34 cellular contexts compared by ENCODE assay signal in genomic region chr3:107297597-107297996, GRCh38.
"Had no signal": no experiment of that assay in that cellular context is flagged by ENCODE, and none has a peak within 500 bp of the region (broad histone marks: within the 10 kb centered on the region; RNA-seq: fewer than 3 reads in every experiment).

No MANE protein-coding gene starts in this region.

- H3K4me3 Mint-ChIP-seq: activated CD4-positive, alpha-beta memory T cell treated with anti-CD3 and anti-CD28 coated beads for 36 hours; activated CD4-positive, alpha-beta T cell treated with anti-CD3 and anti-CD28 coated beads for 36 hours; activated CD4-positive, alpha-beta T cell treated with anti-CD3 and anti-CD28 coated beads, Interleukin-2, amount 10 ng/mL, durations not matched to agents 24 days and 14 days; activated CD8-positive, alpha-beta T cell treated with anti-CD3 and anti-CD28 coated beads for 36 hours; activated naive CD4-positive, alpha-beta T cell treated with anti-CD3 and anti-CD28 coated beads for 36 hours; activated naive CD8-positive, alpha-beta T cell treated with anti-CD3 and anti-CD28 coated beads for 36 hours; activated T-cell treated with anti-CD3 and anti-CD28 coated beads, Interleukin-2, amount 50 U/mL, for 4 hours; activated T-cell treated with anti-CD3 and anti-CD28 coated beads, Interleukin-2, amount 50 U/mL, for 72 hours; activated T-helper 1 cell treated with anti-CD3 and anti-CD28 coated beads, Interleukin-12 subunit alpha, Interleukin-12 subunit beta, Interleukin-2, Interleukin-4 antibody, amounts not matched to agents 30 ng/mL and 10 ng/mL and 1 ng/mL, durations not matched to agents 14 hours and 24 hours and 36 hours; activated T-helper 17 cell treated with anti-CD3 and anti-CD28 coated beads, Interleukin-2, amount 50 U/mL, for 72 hours; T-cell; T-helper 17 cell; WTC11 had no signal

- H3K27ac ChIP-seq: adrenal gland, body of pancreas, brain microvascular endothelial cell, breast epithelium, VCaP had no signal

- H3K4me3 ChIP-seq: adrenal gland, body of pancreas, breast epithelium had no signal

- H3K4me1 Mint-ChIP-seq: activated CD4-positive, alpha-beta T cell treated with anti-CD3 and anti-CD28 coated beads for 36 hours; activated CD4-positive, alpha-beta T cell treated with anti-CD3 and anti-CD28 coated beads, Interleukin-2, amount 10 ng/mL, durations not matched to agents 24 days and 14 days; activated naive CD8-positive, alpha-beta T cell treated with anti-CD3 and anti-CD28 coated beads for 36 hours; activated T-helper 17 cell treated with anti-CD3 and anti-CD28 coated beads, Interleukin-2, amount 50 U/mL, for 72 hours; T-cell; T-helper 17 cell had no signal

- H3K4me1 ChIP-seq: adrenal gland, body of pancreas, breast epithelium had no signal

- H3K27me3 ChIP-seq: adrenal gland, body of pancreas, brain microvascular endothelial cell, breast epithelium had no signal

- DNase-seq: activated CD4-positive, alpha-beta memory T cell treated with anti-CD3 and anti-CD28 coated beads for 36 hours; activated CD4-positive, alpha-beta T cell treated with anti-CD3 and anti-CD28 coated beads for 1 hour; activated CD4-positive, alpha-beta T cell treated with anti-CD3 and anti-CD28 coated beads for 36 hours; activated CD4-positive, alpha-beta T cell treated with anti-CD3 and anti-CD28 coated beads, Interleukin-2, amount 10 ng/mL, durations not matched to agents 24 days and 14 days; activated CD4-positive, alpha-beta T cell treated with anti-CD3 and anti-CD28 coated beads, Interleukin-2, amount 50 U/mL, for 1 hour; activated CD4-positive, alpha-beta T cell treated with anti-CD3 and anti-CD28 coated beads, Interleukin-2, amount 50 U/mL, for 4 hours; activated CD4-positive, CD25-positive, alpha-beta regulatory T cell; activated CD8-positive, alpha-beta memory T cell treated with anti-CD3 and anti-CD28 coated beads, Interleukin-2, amount 50 U/mL, for 4 hours; activated CD8-positive, alpha-beta T cell treated with anti-CD3 and anti-CD28 coated beads for 36 hours; activated effector memory CD4-positive, alpha-beta T cell treated with anti-CD3 and anti-CD28 coated beads, Interleukin-2, amount 50 U/mL, for 16 hours; activated gamma-delta T cell treated with Interleukin-2 at 50 U/mL for 16 hours; activated naive CD4-positive, alpha-beta T cell; activated naive CD4-positive, alpha-beta T cell treated with anti-CD3 and anti-CD28 coated beads for 36 hours; activated naive CD4-positive, alpha-beta T cell treated with anti-CD3 and anti-CD28 coated beads, Interleukin-2, amount 50 U/mL, for 16 hours; activated naive CD8-positive, alpha-beta T cell treated with anti-CD3 and anti-CD28 coated beads for 36 hours; activated T-cell treated with anti-CD3 and anti-CD28 coated beads for 4 hours; activated T-cell treated with anti-CD3 and anti-CD28 coated beads, Interleukin-2, amount 50 U/mL, for 1 hour; activated T-cell treated with anti-CD3 and anti-CD28 coated beads, Interleukin-2, amount 50 U/mL, for 4 hours; activated T-cell treated with anti-CD3 and anti-CD28 coated beads, Interleukin-2, amount 50 U/mL, for 72 hours; adrenal gland; amniotic stem cell; aorta; body of pancreas; brain microvascular endothelial cell; central memory CD4-positive, alpha-beta T cell; T-cell; T-helper 17 cell; T-helper 9 cell had no signal

- H3K9me3 ChIP-seq: body of pancreas had no signal

- H3K36me3 ChIP-seq: adrenal gland, brain microvascular endothelial cell, breast epithelium had no signal

- H3K27ac Mint-ChIP-seq: activated CD4-positive, alpha-beta memory T cell treated with anti-CD3 and anti-CD28 coated beads for 36 hours; activated CD4-positive, alpha-beta T cell treated with anti-CD3 and anti-CD28 coated beads for 36 hours; activated CD4-positive, alpha-beta T cell treated with anti-CD3 and anti-CD28 coated beads, Interleukin-2, amount 10 ng/mL, durations not matched to agents 24 days and 14 days; activated CD8-positive, alpha-beta T cell treated with anti-CD3 and anti-CD28 coated beads for 36 hours; activated naive CD4-positive, alpha-beta T cell treated with anti-CD3 and anti-CD28 coated beads for 36 hours; activated naive CD4-positive, alpha-beta T cell treated with anti-CD3 and anti-CD28 coated beads, Interleukin-2, amount 50 U/mL, for 72 hours; activated naive CD8-positive, alpha-beta T cell treated with anti-CD3 and anti-CD28 coated beads for 36 hours; activated T-cell treated with anti-CD3 and anti-CD28 coated beads, Interleukin-2, amount 50 U/mL, for 72 hours; activated T-helper 1 cell treated with anti-CD3 and anti-CD28 coated beads, Interleukin-12 subunit alpha, Interleukin-12 subunit beta, Interleukin-2, Interleukin-4 antibody, amounts not matched to agents 30 ng/mL and 10 ng/mL and 1 ng/mL, durations not matched to agents 14 hours and 24 hours and 36 hours; activated T-helper 17 cell treated with anti-CD3 and anti-CD28 coated beads, Interleukin-2, amount 50 U/mL, for 72 hours; T-cell; T-helper 17 cell; WTC11 had no signal

- H3K27me3 Mint-ChIP-seq: activated CD8-positive, alpha-beta T cell treated with anti-CD3 and anti-CD28 coated beads for 36 hours; activated naive CD8-positive, alpha-beta T cell treated with anti-CD3 and anti-CD28 coated beads for 36 hours had no signal

- H3K36me3 Mint-ChIP-seq: T-cell had no signal
